8 cellular contexts compared by ENCODE assay signal in the genomic region with DNA sequence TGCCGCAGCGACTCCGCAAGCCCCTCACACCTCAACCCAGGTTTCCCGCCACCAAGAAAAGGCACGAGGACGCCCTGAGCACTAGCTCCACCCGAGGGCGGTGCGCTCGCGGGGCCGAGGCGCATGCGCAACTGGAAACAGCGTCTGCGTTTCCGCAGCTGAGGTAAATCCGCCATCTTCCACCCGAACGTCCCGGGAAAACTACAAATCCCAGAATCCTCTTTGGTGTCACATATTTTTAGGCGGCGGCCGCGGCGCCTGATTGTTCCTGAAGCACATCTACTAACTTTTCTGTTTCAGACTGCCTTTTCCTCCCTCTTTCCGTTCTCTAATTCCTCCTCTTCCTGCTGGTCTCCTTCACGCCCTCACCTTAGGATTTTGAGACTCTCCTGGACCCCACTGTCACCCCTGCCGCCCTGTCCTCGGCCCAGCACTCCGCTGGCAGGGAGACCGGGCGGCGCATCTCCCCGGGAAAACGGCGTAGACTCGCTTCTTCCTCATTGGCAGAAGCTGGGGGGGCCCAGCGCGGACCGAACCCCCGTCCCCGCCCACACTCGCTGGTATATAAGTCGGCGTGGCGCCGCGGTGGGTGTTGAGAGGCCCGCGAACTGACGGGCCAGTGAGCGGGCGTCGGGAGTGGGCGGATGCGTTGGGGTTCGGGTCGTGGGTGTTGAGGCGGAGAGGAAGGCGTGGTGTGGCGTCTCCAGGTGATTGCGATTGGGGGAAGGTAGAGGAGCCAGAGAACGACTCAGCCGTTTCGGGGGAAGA. TPM values are rescaled to one million over a fixed set of nuclear protein-coding genes. Genes with fewer than 3 reads are reported as not detected.
DNase-seq lines count a peak whose midpoint lies in the region; ATAC-seq and TF ChIP-seq lines count a peak whose summit lies in the region.

TSS of gene ZCWPW1 (minus strand) at position 505 of the 768 bp plus-strand sequence. CDS start 8,054 bp downstream, outside the sequence.

- H3K9me3 ChIP-seq in SU-DHL-6 (ENCODE audit: insufficient read depth, low read length) (no peaks in the 10 kb centered on the region), ovary (no peaks in the 10 kb centered on the region), thyroid gland (no peaks in the 10 kb centered on the region)

- peak within 1 kb of the TSS; percentile 76 for H3K4me2 ChIP-seq in SU-DHL-6 (ENCODE audit: low read depth, low read length, poor library complexity, severe bottlenecking)

- no peaks in the 10 kb centered on the region for H3K27me3 ChIP-seq in SU-DHL-6 (ENCODE audit: low read length)
- no peaks in the 10 kb centered on the region for H3K27me3 ChIP-seq in ovary
- H3K27me3 ChIP-seq in thyroid gland: no peaks in the 10 kb centered on the region

- TF ChIP-seq POLR2A in GM10847 (IDR thresholded peaks at IDR 0.05; ENCODE audit: extremely low read depth, insufficient read length) (peak; percentile 100), ovary (IDR thresholded peaks at IDR 0.05) (peak; percentile 100), thyroid gland (IDR thresholded peaks at IDR 0.05) (peak; percentile 73 to 99)

- peaks cover 38% of the 10 kb centered on the region for H3K36me3 Mint-ChIP-seq in activated naive CD8-positive, alpha-beta T cell treated with anti-CD3 and anti-CD28 coated beads, Interleukin-2, amount 50 U/mL, for 24 hours (ENCODE audit: low read depth)

- H3K4me1 Mint-ChIP-seq in activated naive CD8-positive, alpha-beta T cell treated with anti-CD3 and anti-CD28 coated beads, Interleukin-2, amount 50 U/mL, for 24 hours: peaks cover 46% of the 10 kb centered on the region

- H3K9me2 ChIP-seq in SU-DHL-6 (replicated peaks; ENCODE audit: insufficient read depth, low read length): no peaks in the 10 kb centered on the region

- peaks cover 27% of the 10 kb centered on the region for H3K79me2 ChIP-seq in SU-DHL-6 (ENCODE audit: insufficient read depth, low read length)

- no peaks in the 10 kb centered on the region for H4K20me1 ChIP-seq in SU-DHL-6 (ENCODE audit: low read depth, low read length)

- TF ChIP-seq EP300 in ovary (IDR thresholded peaks at IDR 0.05): peak; percentile 28

- 0 to 1% (median 0%) methylated on average over 66 of the region's 66 CpGs for WGBS in ovary, 3 donors
- WGBS in thyroid gland, 2 donors: 1% methylated on average over 41 to 66 of the region's 66 CpGs

- H3K27ac ChIP-seq in SU-DHL-6 (ENCODE audit: low read depth, low read length): peak within 1 kb of the TSS; percentile 96
- H3K27ac ChIP-seq in ovary: peak within 1 kb of the TSS; percentile 98 to 99
- H3K27ac ChIP-seq in thyroid gland: peak within 1 kb of the TSS; percentile 99 to 100 (median 99)

- H3K9me3 Mint-ChIP-seq in activated naive CD8-positive, alpha-beta T cell treated with anti-CD3 and anti-CD28 coated beads, Interleukin-2, amount 50 U/mL, for 24 hours: peaks cover 5% of the 10 kb centered on the region

- TF ChIP-seq CTCF in SU-DHL-6 (IDR thresholded peaks at IDR 0.05; ENCODE audit: insufficient read depth, low read length, poor library complexity, severe bottlenecking) (no peak), ovary (IDR thresholded peaks at IDR 0.05) (peak in 1 of 3 donors; percentile 17), thyroid gland (IDR thresholded peaks at IDR 0.05) (peak in 1 of 6 experiments; percentile 1)

- intact Hi-C loops in Right ventricle myocardium superior (cut with DNase I): no loop called here
- intact Hi-C loops in ovary (cut with DNase I): loop anchor here in 1 of 4 donors (5.0 kb wide), 1 partner anchor 276 kb away; no protein-coding TSS in a partner anchor
- intact Hi-C loops in thyroid gland (cut with DNase I): no loop called here

- H3K4me3 Mint-ChIP-seq in activated naive CD8-positive, alpha-beta T cell treated with anti-CD3 and anti-CD28 coated beads, Interleukin-2, amount 50 U/mL, for 24 hours: peak within 1 kb of the TSS; percentile 99

- H3K4me3 ChIP-seq in SU-DHL-6 (ENCODE audit: insufficient read depth, low read length, poor library complexity, severe bottlenecking): peak within 1 kb of the TSS; percentile 88
- peak within 1 kb of the TSS; percentile 70 for H3K4me3 ChIP-seq in ovary
- H3K4me3 ChIP-seq in thyroid gland (replicated peaks in 1 of 3): peak within 1 kb of the TSS; percentile 36 to 89 (median 88)

- peak; percentile 48 for ATAC-seq in HG02678 (IDR thresholded peaks at IDR 0.05; ENCODE audit: unreplicated experiment)
- peak; percentile 56 for ATAC-seq in activated naive CD8-positive, alpha-beta T cell treated with anti-CD3 and anti-CD28 coated beads, Interleukin-2, amount 50 U/mL, for 24 hours
- ATAC-seq in Right ventricle myocardium superior (ENCODE audit: poor library complexity): peak; percentile 74

- peaks cover 10% of the 10 kb centered on the region for H3K27me3 Mint-ChIP-seq in activated naive CD8-positive, alpha-beta T cell treated with anti-CD3 and anti-CD28 coated beads, Interleukin-2, amount 50 U/mL, for 24 hours

- H3F3A ChIP-seq in SU-DHL-6 (ENCODE audit: insufficient read depth): peaks cover 56% of the 10 kb centered on the region

- DNase-seq in NCI-H128 (lab: John Stamatoyannopoulos, UW; ENCODE audit: unreplicated experiment): peak; percentile 84
- peak; percentile 96 for DNase-seq in activated naive CD8-positive, alpha-beta T cell treated with anti-CD3 and anti-CD28 coated beads, Interleukin-2, amount 50 U/mL, for 24 hours
- DNase-seq in Right ventricle myocardium superior: peak; percentile 98
- peak; percentile 96 to 98 (median 97) for DNase-seq in ovary
- peak; percentile 93 to 95 for DNase-seq in thyroid gland

- H2AFZ ChIP-seq in SU-DHL-6 (ENCODE audit: low read depth, low read length, severe bottlenecking): peak within 1 kb of the TSS; percentile 58

- H3K4me1 ChIP-seq in ovary (ENCODE audit: insufficient read depth) (peaks cover 12% of the 10 kb centered on the region), thyroid gland (peaks cover 31 to 36% of the 10 kb centered on the region in 2 donors)

- H3K36me3 ChIP-seq in SU-DHL-6 (ENCODE audit: low read length) (no peaks in the 10 kb centered on the region), ovary (no peaks in the 10 kb centered on the region), thyroid gland (peaks cover 2 to 5% of the 10 kb centered on the region in 2 donors)

- H3K27ac Mint-ChIP-seq in activated naive CD8-positive, alpha-beta T cell treated with anti-CD3 and anti-CD28 coated beads, Interleukin-2, amount 50 U/mL, for 24 hours: peak within 1 kb of the TSS; percentile 100

- H3K9ac ChIP-seq in SU-DHL-6 (ENCODE audit: low read length): peak within 1 kb of the TSS; percentile 99

RNA-seq across cellular contexts. Expression of gene ZCWPW1, which starts in this region (rescaled TPM):
- total RNA-seq in Right ventricle myocardium superior: 5.4 TPM
- total RNA-seq in ovary: 1 to 10 TPM; 2.6 to 6.5 (median 5.0) TPM
- 1 to 10 TPM; 8.2 to 9.3 TPM for polyA plus RNA-seq in ovary
- 1 to 10 TPM; 3.6 to 7.1 (median 4.3) TPM for total RNA-seq in thyroid gland

Comparison
In these comparisons a context has a peak if more than half of its experiments do, and no peak if none do; other contexts are left out.
1. Peak in every context shown above with its lines: DNase-seq, ATAC-seq, H3K4me3 ChIP-seq and H3K27ac ChIP-seq.